ENCODE assay signal across 9 cellular contexts in the genomic region with DNA sequence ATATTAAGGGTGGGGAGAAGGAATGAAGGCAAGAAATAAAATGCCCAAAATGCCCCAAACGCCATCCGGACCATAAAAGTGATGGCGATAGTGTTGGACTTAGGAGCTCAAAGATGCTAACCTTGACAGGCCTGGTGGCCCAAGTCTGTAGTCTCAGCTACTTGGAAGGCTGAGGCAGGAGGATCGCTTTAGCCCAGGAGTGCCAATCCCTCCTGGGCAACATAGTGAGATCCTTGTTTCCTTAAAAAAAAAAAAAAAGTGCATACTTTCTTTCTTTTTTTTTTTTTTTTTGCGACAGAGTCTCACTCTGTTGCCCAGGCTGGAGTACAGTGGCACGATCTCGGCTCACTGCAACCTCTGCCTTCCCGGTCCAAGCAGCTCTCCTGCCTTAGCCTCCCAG. TPM values are rescaled to one million over a fixed set of nuclear protein-coding genes. Genes with fewer than 3 reads are reported as not detected.
DNase-seq lines count a peak whose midpoint lies in the region; ATAC-seq and TF ChIP-seq lines count a peak whose summit lies in the region.
"Had no signal": no experiment of that assay in that cellular context is flagged by ENCODE, and none has a peak within 500 bp of the region (broad histone marks: within the 10 kb centered on the region; RNA-seq: fewer than 3 reads in every experiment).

No MANE protein-coding gene starts in this region.

- H3K56ac ChIP-seq in IMR-90 (ENCODE audit: extremely low read depth, insufficient read depth, low read length), result 0 out of 2 replicates have a peak overlapping the region, but pooled peaks have one; percentile 95

- dilution Hi-C loops in IMR-90 (cut with HindIII; ENCODE audit: low sequenced_read_pairs, unreplicated experiment), result no loop called here

- H2AK5ac ChIP-seq in IMR-90 (ENCODE audit: low read depth, low read length), result no peak overlapping the region

- no peak for ATAC-seq in IMR-90 (ENCODE audit: low read depth)
- ATAC-seq in naive B cell (ENCODE audit: low read depth in 2 of 2), result no peak
- ATAC-seq in GM18909 (IDR thresholded peaks at IDR 0.05; ENCODE audit: poor library complexity, unreplicated experiment), result no peak
- ATAC-seq in GM21360 (IDR thresholded peaks at IDR 0.05; ENCODE audit: unreplicated experiment), result no peak

- intact Hi-C loops in IMR-90 (cut with micrococcal nuclease), result loop anchor here (5.0 kb wide), 1 partner anchor 130 kb away; no protein-coding TSS in a partner anchor
- intact Hi-C loops in breast epithelium (cut with DNase I; ENCODE audit: low total_unique reads), result no loop called here

- H3K23ac ChIP-seq in IMR-90 (ENCODE audit: low read depth, low read length), result peak overlapping the region; percentile 98; the same call in 1 of the 2 replicates

- H3K4me2 ChIP-seq in IMR-90 (ENCODE audit: low read depth, low read length), result peak overlapping the region; percentile 86; the same call in 1 of the 2 replicates

- H3K4ac ChIP-seq in IMR-90 (ENCODE audit: low read depth, low read length), result peak overlapping the region; percentile 98

- CTCF ChIA-PET in IMR-90 (lab: Yijun Ruan, JAX), result interaction anchor here (1.5 kb wide), 1 partner anchor 11 kb away, joined by 5 read pairs; no protein-coding TSS in a partner anchor

- peaks cover 14% of the 10 kb centered on the region; the same call in 1 of the 2 replicates for H3K9me1 ChIP-seq in IMR-90 (ENCODE audit: insufficient read depth, low read length)

- no peaks in the 10 kb centered on the region for H3K27me3 ChIP-seq in BE2C
- no peaks in the 10 kb centered on the region for H3K27me3 ChIP-seq in IMR-90 (ENCODE audit: control insufficient read depth, insufficient read depth, low read length)
- no peaks in the 10 kb centered on the region for H3K27me3 ChIP-seq in breast epithelium

- peak overlapping the region; percentile 58; the same call in 1 of the 3 replicates for H2BK15ac ChIP-seq in IMR-90 (ENCODE audit: low read depth, low read length)

- no peaks in the 10 kb centered on the region for H3K4me1 ChIP-seq in BE2C
- H3K4me1 ChIP-seq in IMR-90 (ENCODE audit: control insufficient read depth, insufficient read depth, low read length), result peaks cover 10% of the 10 kb centered on the region
- peaks cover 6 to 7% of the 10 kb centered on the region in 2 donors for H3K4me1 ChIP-seq in breast epithelium

- peak overlapping the region; percentile 92; the same call in 1 of the 2 replicates for H4K91ac ChIP-seq in IMR-90 (ENCODE audit: insufficient read depth, low read depth, low read length)

- H3K79me1 ChIP-seq in IMR-90 (ENCODE audit: low read depth in 1 of 2, low read length in 2 of 2), result peaks cover 8 to 18% of the 10 kb centered on the region in 2 experiments

- H3K27ac ChIP-seq in IMR-90 (ENCODE audit: insufficient read depth, low read length), result peak overlapping the region; percentile 87
- H3K27ac ChIP-seq in breast epithelium, result peak overlapping the region; percentile 92 to 98

- POLR2A ChIA-PET in IMR-90 (lab: Charles Lee; ENCODE audit: unreplicated experiment), result interaction anchor here (1.0 kb wide), 1 partner anchor 15 kb away, joined by 3 read pairs; a partner anchor contains a TSS

- no peaks in the 10 kb centered on the region for H3K36me3 Mint-ChIP-seq in naive B cell

- H2AFZ ChIP-seq in IMR-90 (replicated peaks; ENCODE audit: low read length, poor library complexity), result no peak overlapping the region

- peak overlapping the region in 7 of 8 donors; percentile 83 to 97 (median 92) for H3K4me3 Mint-ChIP-seq in naive B cell

- TF ChIP-seq POLR2A in IMR-90 (IDR thresholded peaks at IDR 0.05; ENCODE audit: low read depth, low read length), result no peak
- TF ChIP-seq POLR2A in breast epithelium (IDR thresholded peaks at IDR 0.05), result no peak

- H3K9me3 Mint-ChIP-seq in naive B cell, result no peaks in the 10 kb centered on the region

- peak overlapping the region; percentile 99 for H2AK9ac ChIP-seq in IMR-90 (replicated peaks; ENCODE audit: low read depth, low read length, poor library complexity)

- H3K9me3 ChIP-seq in BE2C, result no peaks in the 10 kb centered on the region
- no peaks in the 10 kb centered on the region for H3K9me3 ChIP-seq in IMR-90 (ENCODE audit: control insufficient read depth, insufficient read depth, low read length)
- no peaks in the 10 kb centered on the region for H3K9me3 ChIP-seq in breast epithelium

- H3K27me3 Mint-ChIP-seq in naive B cell, result no peaks in the 10 kb centered on the region

- H4K5ac ChIP-seq in IMR-90 (ENCODE audit: low read depth, low read length), result no peak overlapping the region

- no peaks in the 10 kb centered on the region for H3K36me3 ChIP-seq in BE2C
- H3K36me3 ChIP-seq in IMR-90 (ENCODE audit: control insufficient read depth, insufficient read depth, low read length), result no peaks in the 10 kb centered on the region
- H3K36me3 ChIP-seq in breast epithelium, result no peaks in the 10 kb centered on the region

- TF ChIP-seq CTCF in BE2C (IDR thresholded peaks at IDR 0.05; ENCODE audit: low read depth, low read length), result no peak
- no peak for TF ChIP-seq CTCF in IMR-90 (conservative IDR thresholded peaks at IDR 0.05; ENCODE audit: low read depth, low read length)
- no peak for TF ChIP-seq CTCF in breast epithelium (IDR thresholded peaks at IDR 0.05)

- peak overlapping the region; percentile 84; the same call in 1 of the 2 replicates for H2BK120ac ChIP-seq in IMR-90 (ENCODE audit: low read depth, low read length)

- 92% methylated on average over 4 of the region's 8 CpGs; no CpG with 5 or more reads in 1 of the 2 experiments for WGBS in IMR-90 (ENCODE audit: extremely low coverage in 2 of 2, insufficient read length in 1 of 2), 2 experiments

- peak overlapping the region; percentile 99; the same call in 1 of the 2 replicates for H3K14ac ChIP-seq in IMR-90 (replicated peaks; ENCODE audit: low read depth, low read length)

- peak overlapping the region in 1 of 2 experiments; percentile 99; a peak in 3 of 4 replicates for H4K8ac ChIP-seq in IMR-90 (ENCODE audit: low read depth in 2 of 2, low read length in 2 of 2)

- peak overlapping the region; percentile 66 for H3K4me3 ChIP-seq in BE2C (ENCODE audit: low read depth, low read length)
- no peak overlapping the region for H3K4me3 ChIP-seq in IMR-90 (ENCODE audit: insufficient read depth, low read depth, low read length)
- peak overlapping the region in 2 of 3 donors; percentile 60 to 66 for H3K4me3 ChIP-seq in breast epithelium

- BruUV-seq in IMR-90 (replicated peaks; lab: Mats Ljungman, UMichigan), result no TSS peak

- H3K9ac ChIP-seq in IMR-90 (ENCODE audit: low read depth, low read length), result peak overlapping the region; percentile 84

- H2BK5ac ChIP-seq in IMR-90 (ENCODE audit: low read depth, low read length, poor library complexity, severe bottlenecking), result peak overlapping the region; percentile 88

- H3K4me1 Mint-ChIP-seq in naive B cell, result peaks cover 10 to 28% (median 13%) of the 10 kb centered on the region in 3 donors

- no peak overlapping the region for H3K18ac ChIP-seq in IMR-90 (ENCODE audit: low read depth, low read length)

- H4K20me1 ChIP-seq in IMR-90 (ENCODE audit: insufficient read depth, low read length), result peaks cover 4% of the 10 kb centered on the region

- H2BK20ac ChIP-seq in IMR-90 (ENCODE audit: low read depth, low read length), result no peak overlapping the region

- TF ChIP-seq RAD21 in IMR-90 (IDR thresholded peaks at IDR 0.05; ENCODE audit: low read length), result no peak

- in situ Hi-C loops in IMR-90 (cut with MboI; ENCODE audit: low sequenced_read_pairs), result loop anchor here (25.0 kb wide), 1 partner anchor 745 kb away; the partner anchor contains the start of gene NFIX

- DNase-seq in BE2C (no peak), IMR-90 (no peak), breast epithelium (ENCODE audit: low spot score in 2 of 2) (no peak), naive B cell (no peak), NCI-H446 (lab: John Stamatoyannopoulos, UW) (no peak), NCI-H2171 (lab: John Stamatoyannopoulos, UW) (no peak)
- DNase-seq: NK-92 treated with Interleukin-12 subunit alpha and Interleukin-12 subunit beta, amount 100 ng/mL, for 24 hours had no signal

- H3K27ac Mint-ChIP-seq in naive B cell, result peak overlapping the region in 1 of 6 donors; percentile 89

TF ChIP-seq in IMR-90, 13 proteins besides CTCF, POLR2A, EP300 and RAD21 (continues in another document):
- no peak for TF ChIP-seq NFE2L2 (IDR thresholded peaks at IDR 0.05; ENCODE audit: low read depth, low read length)
- no peak for TF ChIP-seq RCOR1 (IDR thresholded peaks at IDR 0.05; ENCODE audit: insufficient replicate concordance, low read length)
- TF ChIP-seq MXI1 (IDR thresholded peaks at IDR 0.05; ENCODE audit: borderline replicate concordance, low read depth, low read length), result no peak
- no peak for TF ChIP-seq SMC3 (IDR thresholded peaks at IDR 0.05; ENCODE audit: low read depth, low read length)
- no peak for TF ChIP-seq FOS (IDR thresholded peaks at IDR 0.05; ENCODE audit: low read depth, low read length)
- TF ChIP-seq MAZ (IDR thresholded peaks at IDR 0.05; ENCODE audit: borderline replicate concordance, low read depth, low read length), result no peak
- TF ChIP-seq CHD1 (IDR thresholded peaks at IDR 0.05; ENCODE audit: low read depth, low read length), result no peak
- no peak for TF ChIP-seq USF2 (IDR thresholded peaks at IDR 0.05; ENCODE audit: low read depth, low read length)
- no peak for TF ChIP-seq BHLHE40 (IDR thresholded peaks at IDR 0.05; ENCODE audit: low read depth, low read length)
- TF ChIP-seq MAFK (IDR thresholded peaks at IDR 0.05; ENCODE audit: low read depth, low read length), result no peak

RNA-seq across cellular contexts. Expression of gene MRI1, which starts 32.0 kb away (rescaled TPM):
- 15.3 TPM for polyA plus RNA-seq in BE2C (2012; ENCODE audit: insufficient read depth, insufficient read length, low read depth)
- 26.7 and 28.9 TPM in 2 replicates for total RNA-seq in IMR-90 (2012; rRNA removed)
- 37.6 and 45.5 TPM in 2 replicates for polyA plus RNA-seq in IMR-90 (2012; rRNA removed)
- polyA plus RNA-seq in IMR-90 (2012; cell fraction: cytosol; rRNA removed), result 29.4 and 32.6 TPM in 2 replicates
- 200 and 405 TPM in 2 replicates for polyA plus RNA-seq in IMR-90 (2012; cell fraction: nucleus; rRNA removed; ENCODE audit: low replicate concordance)
- total RNA-seq in breast epithelium, result 10 to 100 TPM; 45.9 to 72.4 (median 71.4) TPM
- 10 to 100 TPM in 1 of 6 donors, 1 to 10 TPM in 5; 4.7 to 18.3 (median 8.2) TPM for polyA plus RNA-seq in naive B cell (ENCODE audit: low read depth in 6 of 6)

RNA-seq across cellular contexts. Expression of gene C19orf53, which starts 41.9 kb away (rescaled TPM):
- polyA plus RNA-seq in BE2C (2012; ENCODE audit: insufficient read depth, insufficient read length, low read depth), result 918 TPM
- total RNA-seq in IMR-90 (2012; rRNA removed), result 61.3 and 68.3 TPM in 2 replicates
- polyA plus RNA-seq in IMR-90 (2012; rRNA removed), result 290 and 349 TPM in 2 replicates
- polyA plus RNA-seq in IMR-90 (2012; cell fraction: cytosol; rRNA removed), result 572 and 791 TPM in 2 replicates
- 129 and 215 TPM in 2 replicates for polyA plus RNA-seq in IMR-90 (2012; cell fraction: nucleus; rRNA removed; ENCODE audit: low replicate concordance)
- total RNA-seq in breast epithelium, result 100 to 1,000 TPM; 134 to 175 (median 137) TPM
- 100 to 1,000 TPM; 152 to 189 (median 170) TPM for polyA plus RNA-seq in naive B cell (ENCODE audit: low read depth in 6 of 6)
